Comparison of ENCODE assay signal across 8 cellular contexts in genomic region chr14:61280526-61281185, GRCh38. TPM values are rescaled to one million over a fixed set of nuclear protein-coding genes. Genes with fewer than 3 reads are reported as not detected.
DNase-seq lines count a peak whose midpoint lies in the region; ATAC-seq and TF ChIP-seq lines count a peak whose summit lies in the region.

No MANE protein-coding gene starts in this region.

- H3K79me1 ChIP-seq in mesendoderm (ENCODE audit: low read length): no peaks in the 10 kb centered on the region

- H3K56ac ChIP-seq in mesendoderm (ENCODE audit: low read length): peak overlapping the region; percentile 91

- TF ChIP-seq CTCF in BJ (IDR thresholded peaks at IDR 0.05; ENCODE audit: insufficient read depth, low read depth, low read length): peak; percentile 14; the same call in 1 of the 2 replicates

- no peaks in the 10 kb centered on the region for H3K9me3 ChIP-seq in HUES64 (ENCODE audit: insufficient read depth, low read depth, low read length)
- no peaks in the 10 kb centered on the region for H3K9me3 ChIP-seq in ectodermal cell (ENCODE audit: control insufficient read depth, low read length)

- H4K8ac ChIP-seq in mesendoderm (ENCODE audit: low read depth, low read length): no peak overlapping the region

- H2BK120ac ChIP-seq in mesendoderm (ENCODE audit: low read depth, low read length): no peak overlapping the region

- H3K4me1 ChIP-seq in HUES64 (ENCODE audit: insufficient read depth, low read length) (no peaks in the 10 kb centered on the region), ectodermal cell (ENCODE audit: control insufficient read depth, insufficient read depth, low read length) (no peaks in the 10 kb centered on the region), mesendoderm (ENCODE audit: control insufficient read depth, low read depth, low read length) (no peaks in the 10 kb centered on the region)

- no peak for ATAC-seq in GM21423 (IDR thresholded peaks at IDR 0.05; ENCODE audit: unreplicated experiment)

- H2BK15ac ChIP-seq in mesendoderm (replicated peaks; ENCODE audit: low read depth): no peak overlapping the region

- H2BK5ac ChIP-seq in mesendoderm (ENCODE audit: low read length): no peak overlapping the region

- no peak overlapping the region for H3K23ac ChIP-seq in mesendoderm (ENCODE audit: low read length)

- H3K4me3 ChIP-seq in BJ (ENCODE audit: low read depth, low read length) (peak overlapping the region; percentile 34), HUES64 (ENCODE audit: low read length) (peak overlapping the region; percentile 63), ectodermal cell (ENCODE audit: insufficient read depth, low read depth, low read length) (peak overlapping the region; percentile 40), mesendoderm (ENCODE audit: low read length) (peak overlapping the region; percentile 58)

- CTCF ChIA-PET in BJ (lab: Yijun Ruan, JAX): interaction anchor here (0.6 to 2.3 kb wide), 6 partner anchors 10 to 656 kb away, joined by 3 to 6 read pairs (median 4); no protein-coding TSS in a partner anchor

- WGBS in HUES64: 1% methylated on average over 81 of the region's 81 CpGs
- 4% methylated on average over 81 of the region's 81 CpGs for WGBS in ectodermal cell, 2 experiments
- WGBS in mesendoderm (ENCODE audit: extremely low coverage, insufficient coverage, low lambda C conversion rate): no CpG with 5 or more reads among the region's 81 CpGs

- peak overlapping the region; percentile 39 for H3K9ac ChIP-seq in HUES64 (ENCODE audit: low read depth, low read length)
- H3K9ac ChIP-seq in mesendoderm (ENCODE audit: low read length): peak overlapping the region; percentile 70

- no peak overlapping the region for H4K5ac ChIP-seq in mesendoderm (ENCODE audit: low read length)

- no peaks in the 10 kb centered on the region for H3K79me2 ChIP-seq in mesendoderm (ENCODE audit: control insufficient read depth, insufficient read depth, low read length)

- POLR2A ChIA-PET in BJ (lab: Charles Lee): no interaction called here

- H3K4ac ChIP-seq in mesendoderm (ENCODE audit: low read depth, low read length): no peak overlapping the region

- H3K27me3 ChIP-seq in BJ (ENCODE audit: control insufficient read depth, insufficient read depth, low read length) (peaks cover 7% of the 10 kb centered on the region), HUES64 (ENCODE audit: insufficient read depth, low read length) (peaks cover 67% of the 10 kb centered on the region), ectodermal cell (ENCODE audit: control insufficient read depth, insufficient read depth, low read length, poor library complexity, severe bottlenecking) (peaks cover 73% of the 10 kb centered on the region), mesendoderm (ENCODE audit: insufficient read depth, low read length, poor library complexity) (no peaks in the 10 kb centered on the region)

- peak overlapping the region; percentile 82 for H3K4me2 ChIP-seq in mesendoderm (ENCODE audit: low read length)

- no peak overlapping the region for H3K27ac ChIP-seq in HUES64 (ENCODE audit: low read depth, low read length)
- H3K27ac ChIP-seq in ectodermal cell (ENCODE audit: insufficient read depth, low read depth, low read length, poor library complexity, severe bottlenecking): no peak overlapping the region
- no peak overlapping the region for H3K27ac ChIP-seq in mesendoderm (ENCODE audit: low read depth, low read length)

- DNase-seq in BJ (ENCODE audit: low read depth): no peak
- DNase-seq in activated CD4-positive, alpha-beta T cell treated with anti-CD3 and anti-CD28 coated beads, Interleukin-2, amount 50 U/mL, for 48 hours: peak; percentile 81 to 82
- DNase-seq in mesendoderm: peak; percentile 75
- peak; percentile 74 for DNase-seq in stimulated activated CD8-positive, alpha-beta memory T cell treated with anti-CD3 and anti-CD28 coated beads, Interleukin-12 subunit alpha, Interleukin-12 subunit beta, amount 100 ng/mL, for 4 hours (ENCODE audit: low read depth)
- DNase-seq in UCSD-AML1 (lab: John Stamatoyannopoulos, UW; ENCODE audit: unreplicated experiment): no peak

- H2AK5ac ChIP-seq in mesendoderm (ENCODE audit: low read length): no peak overlapping the region

- H3K36me3 ChIP-seq in BJ (ENCODE audit: control insufficient read depth, insufficient read depth, low read length) (no peaks in the 10 kb centered on the region), HUES64 (ENCODE audit: insufficient read depth, low read length) (no peaks in the 10 kb centered on the region), ectodermal cell (ENCODE audit: control insufficient read depth, insufficient read depth, low read length) (no peaks in the 10 kb centered on the region), mesendoderm (ENCODE audit: control insufficient read depth, insufficient read depth, low read length) (no peaks in the 10 kb centered on the region)

- H3K18ac ChIP-seq in mesendoderm (ENCODE audit: low read length): peak overlapping the region; percentile 12

RNA-seq across cellular contexts. Expression of gene TMEM30B, which starts 0.5 kb away (rescaled TPM):
- 0.06 and 0.32 TPM in 2 replicates for polyA plus RNA-seq in BJ (2011; rRNA removed)
- 0.05 and 0.14 TPM in 2 replicates for polyA minus RNA-seq in BJ (2011; rRNA and poly(A)+ RNA removed)
- 2.4 TPM for polyA plus RNA-seq in HUES64 (2013, experiment 1 of 2)
- 2.6 TPM for polyA plus RNA-seq in HUES64 (2013, experiment 2 of 2)
- polyA plus RNA-seq in ectodermal cell (2013, experiment 1 of 4): not detected
- polyA plus RNA-seq in ectodermal cell (2013, experiment 2 of 4): not detected
- polyA plus RNA-seq in ectodermal cell (2013, experiment 3 of 4): not detected
- polyA plus RNA-seq in ectodermal cell (2013, experiment 4 of 4): 0.04 TPM
- 9.9 TPM for polyA plus RNA-seq in mesendoderm (2013, experiment 1 of 2)
- 9.9 TPM for polyA plus RNA-seq in mesendoderm (2013, experiment 2 of 2)

RNA-seq across cellular contexts. Expression of gene PRKCH, which starts 40.7 kb away (rescaled TPM):
- polyA plus RNA-seq in BJ (2011; rRNA removed): 1.1 and 2.0 TPM in 2 replicates
- 0.98 and 1.3 TPM in 2 replicates for polyA minus RNA-seq in BJ (2011; rRNA and poly(A)+ RNA removed)
- 2.0 TPM for polyA plus RNA-seq in HUES64 (2013, experiment 1 of 2)
- 2.1 TPM for polyA plus RNA-seq in HUES64 (2013, experiment 2 of 2)
- 1.0 TPM for polyA plus RNA-seq in ectodermal cell (2013, experiment 1 of 4)
- 1.1 TPM for polyA plus RNA-seq in ectodermal cell (2013, experiment 2 of 4)
- polyA plus RNA-seq in ectodermal cell (2013, experiment 3 of 4): 0.80 TPM
- 0.53 TPM for polyA plus RNA-seq in ectodermal cell (2013, experiment 4 of 4)
- polyA plus RNA-seq in mesendoderm (2013, experiment 1 of 2): 9.3 TPM
- polyA plus RNA-seq in mesendoderm (2013, experiment 2 of 2): 7.0 TPM

Comparison
In these comparisons a context has a peak if more than half of its experiments do, and no peak if none do; other contexts are left out.
1. DNase-seq: peak in activated CD4-positive, alpha-beta T cell treated with anti-CD3 and anti-CD28 coated beads, Interleukin-2, amount 50 U/mL, for 48 hours (2 of 2), mesendoderm (single experiment) and stimulated activated CD8-positive, alpha-beta memory T cell treated with anti-CD3 and anti-CD28 coated beads, Interleukin-12 subunit alpha, Interleukin-12 subunit beta, amount 100 ng/mL, for 4 hours (single experiment); none in BJ (single experiment) and UCSD-AML1 (single experiment).
2. Peak in every context shown above with its lines, with median percentiles within 50 percentile points of each other: H3K4me3 ChIP-seq.